Comparison of ENCODE assay signal across 26 cellular contexts in the genomic region with DNA sequence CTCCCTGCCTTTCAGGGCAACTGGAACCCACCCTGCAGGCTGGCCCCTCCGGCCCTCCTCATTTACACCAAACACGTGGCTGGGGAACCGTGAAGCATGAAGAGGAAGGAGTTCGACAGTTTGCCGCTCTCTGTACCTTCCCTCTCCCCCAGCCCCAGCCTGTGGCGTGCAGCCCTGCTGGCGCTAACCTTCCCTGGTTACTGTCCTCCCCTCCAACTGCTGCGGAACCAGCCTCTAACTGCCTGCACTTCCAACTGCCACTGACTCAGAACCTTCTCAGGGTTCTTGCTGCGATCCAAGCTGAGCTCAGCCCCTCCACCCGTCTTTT. TPM values are rescaled to one million over a fixed set of nuclear protein-coding genes. Genes with fewer than 3 reads are reported as not detected.
DNase-seq lines count a peak whose midpoint lies in the region; ATAC-seq, FAIRE-seq and TF ChIP-seq lines count a peak whose summit lies in the region.
"Had no signal": no experiment of that assay in that cellular context is flagged by ENCODE, and none has a peak within 500 bp of the region (broad histone marks: within the 10 kb centered on the region; RNA-seq: fewer than 3 reads in every experiment).

No MANE protein-coding gene starts in this region.

- 0% methylated on average over 9 of the region's 10 CpGs for WGBS in K562 (ENCODE audit: insufficient coverage, low coverage, missing lambda C conversion rate)
- WGBS in small intestine, 3 donors, result 76 to 79% (median 78%) methylated on average over 10 of the region's 10 CpGs

- CTCF ChIA-PET in K562 (lab: Yijun Ruan, JAX; ENCODE audit: low intra/inter-chr PET ratio), result no interaction called here

- in situ Hi-C loops in K562 (cut with MboI), result no loop called here

- TF ChIP-seq EP300 in K562 (IDR thresholded peaks at IDR 0.05; ENCODE audit: low read length), result no peak

- no peak; the same call in 2 of the 3 replicates for ATAC-seq in K562
- ATAC-seq: GM12878, Right ventricle myocardium inferior, SK-N-SH treated with all-trans-retinoic acid at 6 μM for 48 hours had no signal

- TF ChIP-seq RAD21 in K562 (CRISPR knock-in tag; conservative IDR thresholded peaks at IDR 0.05 in 1 of 2, IDR thresholded peaks at IDR 0.05 in 1 of 2), result no peak

- H3K27me3 ChIP-seq in K562 (ENCODE audit: control insufficient read depth in 2 of 2, insufficient read depth in 2 of 2, low read length in 2 of 2) (peaks cover 20 to 36% of the 10 kb centered on the region in 2 experiments; a peak in 4 of 5 replicates), vagina (no peaks in the 10 kb centered on the region), small intestine (ENCODE audit: control insufficient read depth in 2 of 2, insufficient read depth in 2 of 2, low read length in 2 of 2) (peaks cover 0 to 5% of the 10 kb centered on the region in 2 donors)
- H3K27me3 ChIP-seq: SJCRH30 had no signal

- no peaks in the 10 kb centered on the region for H3K79me2 ChIP-seq in K562 (ENCODE audit: control insufficient read depth, insufficient read depth, low read length)

- POLR2A ChIA-PET in K562 (lab: Yijun Ruan, JAX), result no interaction called here

- no peak overlapping the region for H3K9ac ChIP-seq in K562 (ENCODE audit: insufficient read depth in 1 of 2, low read depth in 2 of 2, low read length in 2 of 2)
- H3K9ac ChIP-seq: KMS-11 had no signal

- TF ChIP-seq POLR2A in K562 (conservative IDR thresholded peaks at IDR 0.05) (no peak), vagina (IDR thresholded peaks at IDR 0.05) (no peak)

- H3K4me1 ChIP-seq in K562 (replicated peaks in 1 of 2; ENCODE audit: control insufficient read depth in 2 of 2, insufficient read depth in 2 of 2, low read length in 2 of 2), result no peaks in the 10 kb centered on the region
- peaks cover 9% of the 10 kb centered on the region for H3K4me1 ChIP-seq in vagina
- no peaks in the 10 kb centered on the region for H3K4me1 ChIP-seq in small intestine (ENCODE audit: control insufficient read depth in 2 of 2, insufficient read depth in 1 of 2, low read depth in 1 of 2, low read length in 1 of 2)
- H3K4me1 ChIP-seq: SJCRH30 had no signal

- BruUV-seq in K562 (replicated peaks; lab: Mats Ljungman, UMichigan), result no TSS peak

- H3K9me3 ChIP-seq in K562 (replicated peaks; ENCODE audit: control insufficient read depth, insufficient read depth, low read depth, low read length) (no peaks in the 10 kb centered on the region), vagina (no peaks in the 10 kb centered on the region), small intestine (ENCODE audit: control insufficient read depth, low read depth) (no peaks in the 10 kb centered on the region)
- H3K9me3 ChIP-seq: SJCRH30 had no signal

- H3K4me3 ChIP-seq in K562 (no peak overlapping the region), vagina (no peak overlapping the region), small intestine (ENCODE audit: low read depth in 1 of 2, low read length in 2 of 2) (no peak overlapping the region)
- H3K4me3 ChIP-seq: GM12878, SJCRH30 had no signal

- no peak overlapping the region for H3K4me2 ChIP-seq in K562 (ENCODE audit: insufficient read depth, low read length)
- H3K4me2 ChIP-seq: KMS-11 had no signal

- no peaks in the 10 kb centered on the region for H4K20me1 ChIP-seq in K562 (replicated peaks; ENCODE audit: control insufficient read depth, insufficient read depth, low read length)

- TF ChIP-seq CTCF in K562 (IDR thresholded peaks at IDR 0.05 in 2 of 3, conservative IDR thresholded peaks at IDR 0.05 in 1 of 3; ENCODE audit: insufficient read depth in 2 of 3, low read depth in 1 of 3, low read length in 3 of 3) (no peak), vagina (IDR thresholded peaks at IDR 0.05) (no peak)

- intact Hi-C loops in K562 (cut with micrococcal nuclease), result no loop called here
- intact Hi-C loops in vagina (cut with DNase I), result no loop called here

- H3K27ac ChIP-seq in K562 (ENCODE audit: extremely low read depth, low read depth, low read length), result no peak overlapping the region
- no peak overlapping the region for H3K27ac ChIP-seq in vagina
- H3K27ac ChIP-seq in small intestine (ENCODE audit: low read depth in 1 of 2, low read length in 1 of 2), result no peak overlapping the region
- H3K27ac ChIP-seq: 22Rv1, KMS-11, SJCRH30 had no signal

- DNase-seq in NCI-H2171 treated with DMSO at 0.1 percent for 48 hours (lab: John Stamatoyannopoulos, UW), result peak; percentile 20
- no peak for DNase-seq in NCI-H2171 (lab: John Stamatoyannopoulos, UW)
- DNase-seq in K562 (ENCODE audit: extremely low read depth in 1 of 4, low spot score in 3 of 4), result no peak
- peak; percentile 72 for DNase-seq in left kidney (ENCODE audit: low read depth, low spot score)
- peak; percentile 82 to 95 for DNase-seq in vagina (ENCODE audit: extremely low spot score in 2 of 2)
- DNase-seq in A172 (ENCODE audit: low spot score), result no peak
- DNase-seq in DMS 273 (lab: John Stamatoyannopoulos, UW; ENCODE audit: unreplicated experiment), result no peak
- no peak for DNase-seq in small intestine
- DNase-seq: CD4-positive, CD25-positive, alpha-beta regulatory T cell; COR-L47; DMS79; EL; GDM1; H7; MM.1S; NCI-H1417 treated with DMSO at 0.1 percent for 48 hours; NCI-H1694 treated with DMSO at 0.1 percent for 48 hours; NCI-H2081 treated with DMSO at 0.1 percent for 48 hours; NCI-H748 treated with DMSO at 0.1 percent for 48 hours; SJCRH30 had no signal

- no peaks in the 10 kb centered on the region for H3K36me3 ChIP-seq in K562 (ENCODE audit: control insufficient read depth, insufficient read depth, low read length)
- H3K36me3 ChIP-seq in vagina, result no peaks in the 10 kb centered on the region
- no peaks in the 10 kb centered on the region for H3K36me3 ChIP-seq in small intestine (ENCODE audit: control insufficient read depth in 2 of 2, insufficient read depth in 2 of 2, low read length in 2 of 2)
- H3K36me3 ChIP-seq: SJCRH30 had no signal

- no peak for FAIRE-seq in K562 (lab: Jason Lieb, UNC)
- no peak for FAIRE-seq in small intestine (lab: Jason Lieb, UNC)
- FAIRE-seq: GM12878, RCC 7860 had no signal

- H2AFZ ChIP-seq in K562 (ENCODE audit: low read depth, low read length), result no peak overlapping the region

- H3K9me1 ChIP-seq in K562 (ENCODE audit: control insufficient read depth, insufficient read depth, low read length), result no peaks in the 10 kb centered on the region

TF ChIP-seq in K562, 482 proteins besides CTCF, POLR2A, EP300 and RAD21:
- no peak for TF ChIP-seq SPI1 (IDR thresholded peaks at IDR 0.05; ENCODE audit: borderline replicate concordance, low read depth, low read length)
- TF ChIP-seq L3MBTL2 (IDR thresholded peaks at IDR 0.05), result peak; percentile 58
- no peak for TF ChIP-seq HOXB6 (CRISPR knock-in tag; IDR thresholded peaks at IDR 0.05; ENCODE audit: borderline replicate concordance)
- TF ChIP-seq THRAP3 (IDR thresholded peaks at IDR 0.05; ENCODE audit: borderline replicate concordance), result no peak
- no peak for TF ChIP-seq MTA3 (IDR thresholded peaks at IDR 0.05; ENCODE audit: borderline replicate concordance)
- TF ChIP-seq E2F6 (IDR thresholded peaks at IDR 0.05; ENCODE audit: borderline replicate concordance in 1 of 2, extremely low read depth in 1 of 2, insufficient read depth in 1 of 2, insufficient read length in 1 of 2, low read depth in 1 of 2, low read length in 1 of 2, poor library complexity in 1 of 2, severe bottlenecking in 1 of 2), result peak; percentile 17 to 57
- TF ChIP-seq ZNF134 (CRISPR knock-in tag; conservative IDR thresholded peaks at IDR 0.05), result no peak
- TF ChIP-seq PCBP2 (IDR thresholded peaks at IDR 0.05; ENCODE audit: low read depth, low read length, poor library complexity, severe bottlenecking), result no peak
TF ChIP-seq in K562: peak in this region for 2.

RNA-seq across cellular contexts. Expression of gene GNAL, which starts 19.2 kb away (rescaled TPM):
- total RNA-seq in K562 (2011; cell fraction: chromatin; rRNA removed; ENCODE audit: low replicate concordance), result 0.42 TPM in 1 of 2 replicates, not detected in the other
- total RNA-seq in K562 (2011; cell fraction: nucleolus; rRNA removed), result 0.39 TPM in 1 of 2 replicates, not detected in the other
- 0.29 TPM in 1 of 2 replicates, not detected in the other for total RNA-seq in K562 (2011; cell fraction: nucleoplasm; rRNA removed)
- total RNA-seq in K562 (2014; rRNA removed), result not detected in 2 replicates
- total RNA-seq in K562 (2014; rRNA removed; fragmentation: Illumina TruSeq; extraction: Trizol), result under 0.01 TPM in 1 of 2 replicates, not detected in the other
- not detected in 2 replicates for total RNA-seq in K562 (2015; rRNA removed; fragmentation: Illumina TruSeq; extraction: Trizol)
- 0.04 TPM in 1 of 2 replicates, not detected in the other for total RNA-seq in K562 (2021)
- 0.01 and 0.10 TPM in 2 replicates for polyA plus RNA-seq in K562 (2011; rRNA removed)
- 0.06 TPM in 1 of 2 replicates, not detected in the other for polyA plus RNA-seq in K562 (2011; cell fraction: cytosol; rRNA removed)
- not detected in 2 replicates for polyA plus RNA-seq in K562 (2011; cell fraction: nucleus; rRNA removed)
- polyA plus RNA-seq in K562 (2012), result 0.10 and 0.15 TPM in 2 replicates
- polyA plus RNA-seq in K562 (2014; fragmentation: Illumina TruSeq; extraction: Trizol), result not detected in 2 replicates
- polyA plus RNA-seq in K562 (2014; fragmentation: Nextera tagmentation; extraction: Ambion mirVana), result under 1 TPM; 0.01 TPM
- polyA plus RNA-seq in K562 (2014; rRNA removed), result not detected in 2 replicates
- polyA minus RNA-seq in K562 (2011; rRNA and poly(A)+ RNA removed), result 0.03 and 0.14 TPM in 2 replicates
- 1.4 TPM in 1 of 2 replicates, not detected in the other for polyA minus RNA-seq in K562 (2011; cell fraction: cytosol; rRNA and poly(A)+ RNA removed)
- polyA minus RNA-seq in K562 (2011; cell fraction: nucleus; rRNA and poly(A)+ RNA removed), result not detected in 2 replicates
- 23.3 TPM for total RNA-seq in vagina
- total RNA-seq in A172 (2014; rRNA removed; shearing (Covaris generic)), result 1.6 and 3.5 TPM in 2 replicates
- 1 to 10 TPM in 1 of 3 donors, under 1 TPM in 2; 0.45 to 2.1 (median 0.81) TPM for polyA plus RNA-seq in small intestine
- total RNA-seq: GM12878 had no signal

Comparison
In these comparisons a context has a peak if more than half of its experiments do, and no peak if none do; other contexts are left out.
1. DNase-seq: peak in NCI-H2171 treated with DMSO at 0.1 percent for 48 hours (single experiment), left kidney (single experiment) and vagina (2 of 2); none in NCI-H2171 (single experiment), K562 (0 of 4), A172 (single experiment), DMS 273 (single experiment) and small intestine (single experiment).